8 cellular contexts compared by ENCODE assay signal in the genomic region with DNA sequence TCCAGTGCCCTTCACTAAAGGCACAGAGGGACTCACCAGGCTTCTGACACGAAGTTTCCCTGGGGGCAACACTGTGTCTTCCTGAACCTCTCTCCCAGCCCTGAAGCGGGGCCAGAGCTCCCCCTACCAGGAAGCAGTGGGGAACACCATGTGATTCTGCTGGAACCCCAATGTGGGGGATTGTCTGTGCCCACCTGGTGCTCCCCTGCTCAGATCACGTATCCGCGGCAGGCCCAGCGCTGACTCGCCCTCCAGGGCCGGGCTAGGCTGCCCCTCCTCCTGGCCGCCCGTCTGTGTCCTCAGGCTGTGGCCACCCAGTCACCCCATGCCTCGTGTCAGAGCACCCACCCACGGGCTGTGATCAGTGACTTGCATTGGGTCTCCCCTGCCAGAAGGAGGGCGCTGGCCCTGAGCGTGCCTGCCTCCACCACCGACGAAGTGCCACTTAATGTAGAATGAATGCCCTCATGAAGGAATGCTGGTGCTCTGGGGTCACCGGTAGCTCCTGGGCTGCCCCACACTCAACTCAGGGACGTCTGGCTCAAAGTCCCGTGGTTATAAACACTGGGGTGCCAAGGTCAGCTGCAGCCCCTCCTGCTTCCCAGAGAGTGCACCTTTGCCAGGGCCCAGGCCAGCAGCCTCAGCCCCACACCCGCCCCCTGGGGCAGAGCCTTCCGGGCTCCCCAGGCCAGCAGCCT. TPM values are rescaled to one million over a fixed set of nuclear protein-coding genes. Genes with fewer than 3 reads are reported as not detected.
DNase-seq lines count a peak whose midpoint lies in the region; ATAC-seq, FAIRE-seq and TF ChIP-seq lines count a peak whose summit lies in the region.

No MANE protein-coding gene starts in this region.

- no peak overlapping the region for H3K4me3 ChIP-seq in A549
- no peak overlapping the region for H3K4me3 ChIP-seq in H7 (ENCODE audit: insufficient read depth, low read depth, low read length)
- H3K4me3 ChIP-seq in transverse colon: no peak overlapping the region

- H3K9me3 Mint-ChIP-seq in WTC11 (peaks cover 8% of the 10 kb centered on the region), type B pancreatic cell (peaks cover 6% of the 10 kb centered on the region)

- H3K36me3 ChIP-seq in H7 (replicated peaks; ENCODE audit: control insufficient read depth, insufficient read depth, low read length): no peaks in the 10 kb centered on the region
- H3K36me3 ChIP-seq in transverse colon: no peaks in the 10 kb centered on the region

- no peaks in the 10 kb centered on the region for H3K27me3 Mint-ChIP-seq in WTC11 (ENCODE audit: low read depth)
- H3K27me3 Mint-ChIP-seq in type B pancreatic cell: no peaks in the 10 kb centered on the region

- DNase-seq in A549 (ENCODE audit: low read depth in 1 of 2, low spot score in 1 of 2): no peak
- DNase-seq in H7: peak; percentile 89
- DNase-seq in WTC11 (ENCODE audit: low spot score): peak; percentile 61
- DNase-seq in iPS-NIHi11 (ENCODE audit: low spot score): peak; percentile 66
- DNase-seq in type B pancreatic cell (ENCODE audit: extremely low spot score, unreplicated experiment): no peak
- DNase-seq in transverse colon: no peak
- no peak for DNase-seq in ureter (ENCODE audit: low spot score)

- 59% methylated on average over 12 of the region's 21 CpGs for WGBS in A549 (ENCODE audit: missing lambda C conversion rate)
- 71% methylated on average over 18 of the region's 21 CpGs; no CpG with 5 or more reads in 1 of the 2 donors for WGBS in transverse colon (ENCODE audit: low coverage in 1 of 2), 2 donors

- in situ Hi-C loops in transverse colon (cut with MboI; ENCODE audit: low pct_ligation_motif_present in 1 of 4, low pct_unique_long_range_greater_than_20kb in 1 of 4, low sequenced_read_pairs in 3 of 4): loop anchor here in 1 of 4 donors (25.0 kb wide), 1 partner anchor 179 kb away; the partner anchor contains the start of gene ADAMTSL2

- TF ChIP-seq EP300 in A549 (IDR thresholded peaks at IDR 0.05) (no peak), transverse colon (IDR thresholded peaks at IDR 0.05; ENCODE audit: low read depth) (no peak)

- H3K9me3 ChIP-seq in A549 (no peaks in the 10 kb centered on the region), transverse colon (no peaks in the 10 kb centered on the region)

- H3K4me1 ChIP-seq in A549 (no peaks in the 10 kb centered on the region), transverse colon (no peaks in the 10 kb centered on the region)

- intact Hi-C loops in transverse colon (cut with DNase I; ENCODE audit: low total_unique reads): no loop called here

- H3K4me2 ChIP-seq in A549: no peak overlapping the region

- FAIRE-seq in A549 (lab: Jason Lieb, UNC): no peak

- H3K27ac Mint-ChIP-seq in WTC11 (peak overlapping the region; percentile 23; the same call in 1 of the 2 replicates), type B pancreatic cell (no peak overlapping the region)

- H3K4me1 Mint-ChIP-seq in WTC11 (peaks cover 5% of the 10 kb centered on the region), type B pancreatic cell (ENCODE audit: unreplicated experiment) (peaks cover 4% of the 10 kb centered on the region)

- CTCF ChIA-PET in A549 (lab: Yijun Ruan, JAX): interaction anchor here (0.8 to 4.2 kb wide), 11 partner anchors 8 to 278 kb away, joined by 3 to 16 read pairs (median 3); no protein-coding TSS in a partner anchor
- CTCF ChIA-PET in WTC11 (lab: Charles Lee): interaction anchor here (0.6 to 4.1 kb wide), 28 partner anchors 11 to 344 kb away, joined by 3 to 17 read pairs (median 3); partner anchors contain the start of genes CACFD1, FAM163B and SARDH

- TF ChIP-seq POLR2A in A549 (IDR thresholded peaks at IDR 0.05; ENCODE audit: low read length): no peak
- no peak for TF ChIP-seq POLR2A in transverse colon (IDR thresholded peaks at IDR 0.05)

- H3K27me3 ChIP-seq in H7 (ENCODE audit: control insufficient read depth, insufficient read depth, low read length) (no peaks in the 10 kb centered on the region), transverse colon (peaks cover 3% of the 10 kb centered on the region)

- TF ChIP-seq CTCF in A549 (IDR thresholded peaks at IDR 0.05): peak; percentile 29; the same call in 2 of the 3 replicates
- TF ChIP-seq CTCF in WTC11 (IDR thresholded peaks at IDR 0.05): peak; percentile 23; the same call in 1 of the 2 replicates
- peak; percentile 61 for TF ChIP-seq CTCF in type B pancreatic cell (conservative IDR thresholded peaks at IDR 0.05)
- peak in 1 of 5 experiments; percentile 10 for TF ChIP-seq CTCF in transverse colon (IDR thresholded peaks at IDR 0.05)

- POLR2A ChIA-PET in A549 (lab: Yijun Ruan, JAX) (no interaction called here), WTC11 (lab: Charles Lee) (interaction anchor here (0.8 kb wide), 1 partner anchor 22 kb away, joined by 3 read pairs; the partner anchor contains the start of gene SARDH)

- H3K27ac ChIP-seq in A549: no peak overlapping the region
- peak overlapping the region in 2 of 4 donors; percentile 19 to 21 for H3K27ac ChIP-seq in transverse colon

- ATAC-seq in A549 (peak; percentile 33 to 59; a peak in 4 of 6 replicates), WTC11 (peak; percentile 87)
- ATAC-seq in activated CD4-positive, CD25-positive, alpha-beta regulatory T cell treated with anti-CD3 and anti-CD28 coated beads, Interleukin-2, amount 50 U/mL, for 24 hours: no peak

- H3K36me3 Mint-ChIP-seq in WTC11 (peaks cover 5% of the 10 kb centered on the region), type B pancreatic cell (no peaks in the 10 kb centered on the region)

- TF ChIP-seq RAD21 in A549 (conservative IDR thresholded peaks at IDR 0.05 in 1 of 2, IDR thresholded peaks at IDR 0.05 in 1 of 2): peak; percentile 35 to 56; a peak in 3 of 5 replicates

- H3K4me3 Mint-ChIP-seq in WTC11 (no peak overlapping the region), type B pancreatic cell (no peak overlapping the region)

TF ChIP-seq in A549, 52 proteins besides CTCF, POLR2A, EP300 and RAD21 (continues in another document):
- TF ChIP-seq CHD4 (IDR thresholded peaks at IDR 0.05; ENCODE audit: borderline replicate concordance) (no peak), RFX5 (IDR thresholded peaks at IDR 0.05) (no peak)

TF ChIP-seq in WTC11, 78 proteins besides CTCF, POLR2A, EP300 and RAD21:
- peak; percentile 28; the same call in 1 of the 2 replicates for TF ChIP-seq USF2 (CRISPR knock-in tag; IDR thresholded peaks at IDR 0.05)
- no peak for TF ChIP-seq HMGXB4 (CRISPR knock-in tag; IDR thresholded peaks at IDR 0.05)

RNA-seq across cellular contexts. Expression of gene SARDH, which starts 22.1 kb away (rescaled TPM):
- polyA plus RNA-seq in A549 (2011; rRNA removed) (0.08 and 0.09 TPM in 2 replicates), A549 (2017; fragmentation: RNase III; extraction: RNeasy Plus Mini Kit Qiagen cat#74134 plus additional on column Dnase treatment) (0.05 TPM in 1 of 3 replicates, not detected in the others)
- 0.07 and 0.12 TPM in 2 replicates for polyA plus RNA-seq in A549 (2012; cell fraction: cytosol; rRNA removed)
- polyA plus RNA-seq in A549 (2012; cell fraction: nucleus; rRNA removed): 0.12 and 0.19 TPM in 2 replicates
- polyA minus RNA-seq in A549 (2011; rRNA and poly(A)+ RNA removed): 0.08 and 0.10 TPM in 2 replicates
- 7.3 and 9.9 TPM in 2 replicates for total RNA-seq in H7 (2014; rRNA removed; shearing (Covaris generic))
- total RNA-seq in WTC11 (2021) (8.5 to 15.2 TPM (median 13.7 TPM) in 3 replicates), type B pancreatic cell (ENCODE audit: low replicate concordance) (0.76 and 6.8 TPM in 2 replicates), transverse colon (1 to 10 TPM in 1 of 4 donors, under 1 TPM in 2, not detected in 1; 0.68 to 1.1 (median 0.95) TPM), ureter (4.1 TPM)

Comparison
In these comparisons a context has a peak if more than half of its experiments do, and no peak if none do; other contexts are left out.
1. ATAC-seq: peak in A549 (2 of 2) and WTC11 (single experiment); none in activated CD4-positive, CD25-positive, alpha-beta regulatory T cell treated with anti-CD3 and anti-CD28 coated beads, Interleukin-2, amount 50 U/mL, for 24 hours (0 of 2).
2. DNase-seq: peak in H7 (single experiment), WTC11 (single experiment) and iPS-NIHi11 (single experiment); none in A549 (0 of 2), type B pancreatic cell (single experiment), transverse colon (single experiment) and ureter (single experiment).
3. Of the 8 proteins assayed by ChIP-seq in both WTC11 and A549: peak only in WTC11: USF2; only in A549: none; in both: CTCF; in neither: 6.